In genomic region chr10:61830072-61830845, GRCh38 we compare ENCODE assay signal across 12 cellular contexts.
"Had no signal": no experiment of that assay in that cellular context is flagged by ENCODE, and none has a peak within 500 bp of the region (broad histone marks: within the 10 kb centered on the region; RNA-seq: fewer than 3 reads in every experiment).

No MANE protein-coding gene starts in this region.

- H3K9me3 ChIP-seq: ascending aorta, esophagus squamous epithelium, ovary had no signal

- H3K36me3 Mint-ChIP-seq: activated CD4-positive, alpha-beta memory T cell treated with anti-CD3 and anti-CD28 coated beads for 36 hours; activated CD8-positive, alpha-beta memory T cell treated with anti-CD3 and anti-CD28 coated beads, Interleukin-2, amount 10 ng/mL, durations not matched to agents 7 days and 5 days; activated naive CD4-positive, alpha-beta T cell treated with anti-CD3 and anti-CD28 coated beads, Interleukin-2, amount 10 ng/mL, durations not matched to agents 7 days and 5 days had no signal

- H3K27ac ChIP-seq: ascending aorta, esophagus squamous epithelium, ovary, VCaP had no signal

- H3K36me3 ChIP-seq: ascending aorta, esophagus squamous epithelium, ovary had no signal

- H3K27me3 ChIP-seq: ascending aorta, esophagus squamous epithelium, ovary had no signal

- H3K27ac Mint-ChIP-seq: activated CD4-positive, alpha-beta memory T cell treated with anti-CD3 and anti-CD28 coated beads for 36 hours; activated CD8-positive, alpha-beta memory T cell treated with anti-CD3 and anti-CD28 coated beads, Interleukin-2, amount 10 ng/mL, durations not matched to agents 7 days and 5 days; activated naive CD4-positive, alpha-beta T cell treated with anti-CD3 and anti-CD28 coated beads, Interleukin-2, amount 10 ng/mL, durations not matched to agents 7 days and 5 days; activated T-helper 2 cell treated with anti-CD3 and anti-CD28 coated beads, Interferon-gamma antibody, Interleukin-2, Interleukin-4, amounts not matched to agents 10 μg/mL and 5 μg/mL and 100 μg/mL, durations not matched to agents 14 hours and 24 hours and 36 hours had no signal

- H3K9me3 Mint-ChIP-seq: activated CD4-positive, alpha-beta memory T cell treated with anti-CD3 and anti-CD28 coated beads for 36 hours; activated naive CD4-positive, alpha-beta T cell treated with anti-CD3 and anti-CD28 coated beads, Interleukin-2, amount 10 ng/mL, durations not matched to agents 7 days and 5 days; activated T-helper 2 cell treated with anti-CD3 and anti-CD28 coated beads, Interferon-gamma antibody, Interleukin-2, Interleukin-4, amounts not matched to agents 10 μg/mL and 5 μg/mL and 100 μg/mL, durations not matched to agents 14 hours and 24 hours and 36 hours had no signal

- ATAC-seq: activated CD8-positive, alpha-beta memory T cell treated with anti-CD3 and anti-CD28 coated beads, Interleukin-2, amount 10 ng/mL, durations not matched to agents 7 days and 5 days had no signal

- H3K4me1 Mint-ChIP-seq: activated naive CD4-positive, alpha-beta T cell treated with anti-CD3 and anti-CD28 coated beads, Interleukin-2, amount 10 ng/mL, durations not matched to agents 7 days and 5 days had no signal

- H3K27me3 Mint-ChIP-seq: activated CD4-positive, alpha-beta memory T cell treated with anti-CD3 and anti-CD28 coated beads for 36 hours; activated CD8-positive, alpha-beta memory T cell treated with anti-CD3 and anti-CD28 coated beads, Interleukin-2, amount 10 ng/mL, durations not matched to agents 7 days and 5 days; activated naive CD4-positive, alpha-beta T cell treated with anti-CD3 and anti-CD28 coated beads, Interleukin-2, amount 10 ng/mL, durations not matched to agents 7 days and 5 days had no signal

- H3K4me3 ChIP-seq: ascending aorta, esophagus squamous epithelium, ovary had no signal

- H3K4me3 Mint-ChIP-seq: activated CD4-positive, alpha-beta memory T cell treated with anti-CD3 and anti-CD28 coated beads for 36 hours; activated CD8-positive, alpha-beta memory T cell treated with anti-CD3 and anti-CD28 coated beads, Interleukin-2, amount 10 ng/mL, durations not matched to agents 7 days and 5 days; activated naive CD4-positive, alpha-beta T cell treated with anti-CD3 and anti-CD28 coated beads, Interleukin-2, amount 10 ng/mL, durations not matched to agents 7 days and 5 days; nephron had no signal

- DNase-seq: activated CD4-positive, alpha-beta memory T cell treated with anti-CD3 and anti-CD28 coated beads for 36 hours; activated CD8-positive, alpha-beta memory T cell treated with anti-CD3 and anti-CD28 coated beads, Interleukin-2, amount 10 ng/mL, durations not matched to agents 7 days and 5 days; activated naive CD4-positive, alpha-beta T cell treated with anti-CD3 and anti-CD28 coated beads, Interleukin-2, amount 10 ng/mL, durations not matched to agents 7 days and 5 days; activated T-cell treated with anti-CD3 and anti-CD28 coated beads, Interleukin-2, amount 50 U/mL, for 1 hour; esophagus squamous epithelium; ovary; stimulated activated CD4-positive, alpha-beta T cell treated with anti-CD3 and anti-CD28 coated beads, Interleukin-12 subunit alpha, Interleukin-12 subunit beta, amount 100 ng/mL, for 4 hours; stimulated activated CD4-positive, alpha-beta T cell treated with anti-CD3 and anti-CD28 coated beads, Interleukin-2, amount 100 ng/mL, for 24 hours had no signal
